Comparison of ENCODE assay signal across 1 cellular context in genomic region chr6:44387346-44388134, GRCh38.
TF ChIP-seq lines count a peak whose summit lies in the region.

Gene CDC5L (plus strand): TSS chr6:44387706. CDS start chr6:44387824, 118 bp downstream.

TF ChIP-seq in K562, 482 proteins besides CTCF, POLR2A, EP300 and RAD21 (continued from another document and continues in another):
- TF ChIP-seq NKRF (IDR thresholded peaks at IDR 0.05; ENCODE audit: borderline replicate concordance) (peak; percentile 72; the same call in 1 of the 2 replicates), TAF15 (IDR thresholded peaks at IDR 0.05; ENCODE audit: low read depth, low read length) (no peak), HMGXB4 (CRISPR knock-in tag; IDR thresholded peaks at IDR 0.05) (peak; percentile 53), RBM39 (optimal IDR thresholded peaks at IDR 0.05; ENCODE audit: low read depth, low read length) (no peak), KLF13 (tag; IDR thresholded peaks at IDR 0.05; ENCODE audit: borderline replicate concordance, low read depth) (peak; percentile 81), CBFA2T3 (IDR thresholded peaks at IDR 0.05) (no peak), ZNF764 (CRISPR knock-in tag; IDR thresholded peaks at IDR 0.05; ENCODE audit: low read depth) (no peak), PCBP1 (IDR thresholded peaks at IDR 0.05; ENCODE audit: low read depth, low read length, poor library complexity, severe bottlenecking) (peak; percentile 51), MYC (IDR thresholded peaks at IDR 0.05; ENCODE audit: low read depth, low read length) (peak; percentile 68), MYC (CRISPR knock-in tag; IDR thresholded peaks at IDR 0.05; ENCODE audit: borderline replicate concordance, low read depth) (peak; percentile 78; the same call in 1 of the 2 replicates), FIP1L1 (IDR thresholded peaks at IDR 0.05; ENCODE audit: low read depth, low read length, poor library complexity, severe bottlenecking) (no peak), CBX1 (IDR thresholded peaks at IDR 0.05; ENCODE audit: low read depth) (no peak), WHSC1 (IDR thresholded peaks at IDR 0.05; ENCODE audit: low read length) (no peak), ZNF143 (CRISPR knock-in tag; IDR thresholded peaks at IDR 0.05) (0 out of 2 replicates have a peak, but pooled peaks have one; percentile 44), NBN (IDR thresholded peaks at IDR 0.05; ENCODE audit: low read depth) (peak; percentile 98), MAFF (IDR thresholded peaks at IDR 0.05; ENCODE audit: low read length) (peak; percentile 95), SMAD1 (IDR thresholded peaks at IDR 0.05; ENCODE audit: low read depth, low read length, partially characterized antibody) (peak; percentile 89), ZBED1 (IDR thresholded peaks at IDR 0.05) (no peak; the same call in 1 of the 2 replicates), ZNF79 (CRISPR knock-in tag; IDR thresholded peaks at IDR 0.05; ENCODE audit: low read depth) (no peak; the same call in 1 of the 2 replicates), SNAPC5 (CRISPR knock-in tag; IDR thresholded peaks at IDR 0.05) (no peak), HNRNPL (IDR thresholded peaks at IDR 0.05; ENCODE audit: low read depth, low read length) (no peak), PCBP2 (IDR thresholded peaks at IDR 0.05; ENCODE audit: low read depth, low read length, poor library complexity, severe bottlenecking) (no peak), YBX1 (IDR thresholded peaks at IDR 0.05) (no peak), RERE (CRISPR knock-in tag; IDR thresholded peaks at IDR 0.05; ENCODE audit: borderline replicate concordance) (no peak), PHF8 (IDR thresholded peaks at IDR 0.05; ENCODE audit: borderline replicate concordance, low read length) (peak; percentile 90), NFXL1 (CRISPR knock-in tag; IDR thresholded peaks at IDR 0.05) (no peak), NELFE (IDR thresholded peaks at IDR 0.05; ENCODE audit: insufficient read depth, insufficient read length) (no peak), ZNF311 (CRISPR knock-in tag; IDR thresholded peaks at IDR 0.05) (no peak), ZSCAN32 (CRISPR knock-in tag; IDR thresholded peaks at IDR 0.05) (0 out of 2 replicates have a peak, but pooled peaks have one; percentile 42)
- TF ChIP-seq, protein P1, sequence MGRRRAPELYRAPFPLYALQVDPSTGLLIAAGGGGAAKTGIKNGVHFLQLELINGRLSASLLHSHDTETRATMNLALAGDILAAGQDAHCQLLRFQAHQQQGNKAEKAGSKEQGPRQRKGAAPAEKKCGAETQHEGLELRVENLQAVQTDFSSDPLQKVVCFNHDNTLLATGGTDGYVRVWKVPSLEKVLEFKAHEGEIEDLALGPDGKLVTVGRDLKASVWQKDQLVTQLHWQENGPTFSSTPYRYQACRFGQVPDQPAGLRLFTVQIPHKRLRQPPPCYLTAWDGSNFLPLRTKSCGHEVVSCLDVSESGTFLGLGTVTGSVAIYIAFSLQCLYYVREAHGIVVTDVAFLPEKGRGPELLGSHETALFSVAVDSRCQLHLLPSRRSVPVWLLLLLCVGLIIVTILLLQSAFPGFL (CRISPR knock-in tag; IDR thresholded peaks at IDR 0.05) = no peak
- TF ChIP-seq, protein P2, sequence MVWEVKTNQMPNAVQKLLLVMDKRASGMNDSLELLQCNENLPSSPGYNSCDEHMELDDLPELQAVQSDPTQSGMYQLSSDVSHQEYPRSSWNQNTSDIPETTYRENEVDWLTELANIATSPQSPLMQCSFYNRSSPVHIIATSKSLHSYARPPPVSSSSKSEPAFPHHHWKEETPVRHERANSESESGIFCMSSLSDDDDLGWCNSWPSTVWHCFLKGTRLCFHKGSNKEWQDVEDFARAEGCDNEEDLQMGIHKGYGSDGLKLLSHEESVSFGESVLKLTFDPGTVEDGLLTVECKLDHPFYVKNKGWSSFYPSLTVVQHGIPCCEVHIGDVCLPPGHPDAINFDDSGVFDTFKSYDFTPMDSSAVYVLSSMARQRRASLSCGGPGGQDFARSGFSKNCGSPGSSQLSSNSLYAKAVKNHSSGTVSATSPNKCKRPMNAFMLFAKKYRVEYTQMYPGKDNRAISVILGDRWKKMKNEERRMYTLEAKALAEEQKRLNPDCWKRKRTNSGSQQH (CRISPR knock-in tag; IDR thresholded peaks at IDR 0.05) = peak; percentile 89; the same call in 1 of the 2 replicates
- TF ChIP-seq, protein P3, sequence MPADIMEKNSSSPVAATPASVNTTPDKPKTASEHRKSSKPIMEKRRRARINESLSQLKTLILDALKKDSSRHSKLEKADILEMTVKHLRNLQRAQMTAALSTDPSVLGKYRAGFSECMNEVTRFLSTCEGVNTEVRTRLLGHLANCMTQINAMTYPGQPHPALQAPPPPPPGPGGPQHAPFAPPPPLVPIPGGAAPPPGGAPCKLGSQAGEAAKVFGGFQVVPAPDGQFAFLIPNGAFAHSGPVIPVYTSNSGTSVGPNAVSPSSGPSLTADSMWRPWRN (IDR thresholded peaks at IDR 0.05; ENCODE audit: low read depth) = no peak
- TF ChIP-seq, protein P4, sequence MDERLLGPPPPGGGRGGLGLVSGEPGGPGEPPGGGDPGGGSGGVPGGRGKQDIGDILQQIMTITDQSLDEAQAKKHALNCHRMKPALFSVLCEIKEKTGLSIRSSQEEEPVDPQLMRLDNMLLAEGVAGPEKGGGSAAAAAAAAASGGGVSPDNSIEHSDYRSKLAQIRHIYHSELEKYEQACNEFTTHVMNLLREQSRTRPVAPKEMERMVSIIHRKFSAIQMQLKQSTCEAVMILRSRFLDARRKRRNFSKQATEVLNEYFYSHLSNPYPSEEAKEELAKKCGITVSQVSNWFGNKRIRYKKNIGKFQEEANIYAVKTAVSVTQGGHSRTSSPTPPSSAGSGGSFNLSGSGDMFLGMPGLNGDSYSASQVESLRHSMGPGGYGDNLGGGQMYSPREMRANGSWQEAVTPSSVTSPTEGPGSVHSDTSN (CRISPR knock-in tag; IDR thresholded peaks at IDR 0.05; ENCODE audit: low read depth) = no peak
- TF ChIP-seq, protein P4 (tag; conservative IDR thresholded peaks at IDR 0.05; ENCODE audit: low read depth) = no peak
- TF ChIP-seq, protein P5, sequence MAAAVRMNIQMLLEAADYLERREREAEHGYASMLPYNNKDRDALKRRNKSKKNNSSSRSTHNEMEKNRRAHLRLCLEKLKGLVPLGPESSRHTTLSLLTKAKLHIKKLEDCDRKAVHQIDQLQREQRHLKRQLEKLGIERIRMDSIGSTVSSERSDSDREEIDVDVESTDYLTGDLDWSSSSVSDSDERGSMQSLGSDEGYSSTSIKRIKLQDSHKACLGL (CRISPR knock-in tag; IDR thresholded peaks at IDR 0.05; ENCODE audit: borderline replicate concordance, poor library complexity, severe bottlenecking) = no peak
- TF ChIP-seq, protein P6, sequence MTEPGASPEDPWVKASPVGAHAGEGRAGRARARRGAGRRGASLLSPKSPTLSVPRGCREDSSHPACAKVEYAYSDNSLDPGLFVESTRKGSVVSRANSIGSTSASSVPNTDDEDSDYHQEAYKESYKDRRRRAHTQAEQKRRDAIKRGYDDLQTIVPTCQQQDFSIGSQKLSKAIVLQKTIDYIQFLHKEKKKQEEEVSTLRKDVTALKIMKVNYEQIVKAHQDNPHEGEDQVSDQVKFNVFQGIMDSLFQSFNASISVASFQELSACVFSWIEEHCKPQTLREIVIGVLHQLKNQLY (CRISPR knock-in tag; conservative IDR thresholded peaks at IDR 0.05) = peak in 1 of 2 experiments; percentile 89; a peak in 1 of 4 replicates
- TF ChIP-seq, protein P7, sequence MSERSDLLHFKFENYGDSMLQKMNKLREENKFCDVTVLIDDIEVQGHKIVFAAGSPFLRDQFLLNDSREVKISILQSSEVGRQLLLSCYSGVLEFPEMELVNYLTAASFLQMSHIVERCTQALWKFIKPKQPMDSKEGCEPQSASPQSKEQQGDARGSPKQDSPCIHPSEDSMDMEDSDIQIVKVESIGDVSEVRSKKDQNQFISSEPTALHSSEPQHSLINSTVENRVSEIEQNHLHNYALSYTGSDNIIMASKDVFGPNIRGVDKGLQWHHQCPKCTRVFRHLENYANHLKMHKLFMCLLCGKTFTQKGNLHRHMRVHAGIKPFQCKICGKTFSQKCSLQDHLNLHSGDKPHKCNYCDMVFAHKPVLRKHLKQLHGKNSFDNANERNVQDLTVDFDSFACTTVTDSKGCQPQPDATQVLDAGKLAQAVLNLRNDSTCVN (CRISPR knock-in tag; IDR thresholded peaks at IDR 0.05) = 0 out of 2 replicates have a peak, but pooled peaks have one; percentile 59
